8 cellular contexts compared by ENCODE assay signal in genomic region chr19:52735734-52736133, GRCh38. TPM values are rescaled to one million over a fixed set of nuclear protein-coding genes. Genes with fewer than 3 reads are reported as not detected.
A peak's percentile ranks its signal among the peaks of the same experiment; 100 is the strongest.
DNase-seq lines count a peak whose midpoint lies in the region; ATAC-seq, FAIRE-seq and TF ChIP-seq lines count a peak whose summit lies in the region.

No MANE protein-coding gene starts in this region.

- H3K27me3 ChIP-seq in esophagus muscularis mucosa, result no peaks in the 10 kb centered on the region
- no peaks in the 10 kb centered on the region for H3K27me3 ChIP-seq in small intestine (ENCODE audit: control insufficient read depth in 2 of 2, insufficient read depth in 2 of 2, low read length in 2 of 2)

- H3K36me3 ChIP-seq in esophagus muscularis mucosa, result peaks cover 0 to 1% (median 0%) of the 10 kb centered on the region in 4 donors
- H3K36me3 ChIP-seq in small intestine (ENCODE audit: control insufficient read depth in 2 of 2, insufficient read depth in 2 of 2, low read length in 2 of 2), result no peaks in the 10 kb centered on the region

- H3K4me3 Mint-ChIP-seq in naive B cell, result peak overlapping the region in 6 of 8 donors; percentile 41 to 96 (median 90)

- peaks cover 18 to 20% (median 19%) of the 10 kb centered on the region in 3 donors for H3K4me1 Mint-ChIP-seq in naive B cell

- 58% methylated on average over 18 of the region's 18 CpGs for WGBS in esophagus muscularis mucosa
- WGBS in small intestine, 3 donors, result 62 to 85% (median 81%) methylated on average over 17 to 18 of the region's 18 CpGs

- no peaks in the 10 kb centered on the region for H3K27me3 Mint-ChIP-seq in naive B cell

- TF ChIP-seq EP300 in esophagus muscularis mucosa (IDR thresholded peaks at IDR 0.05), result no peak

- H3K36me3 Mint-ChIP-seq in naive B cell, result no peaks in the 10 kb centered on the region

- DNase-seq in Daoy (ENCODE audit: low read depth), result peak; percentile 89
- peak; percentile 5 for DNase-seq in SK-N-DZ (ENCODE audit: low spot score)
- no peak for DNase-seq in esophagus muscularis mucosa (ENCODE audit: extremely low spot score)
- no peak for DNase-seq in naive B cell
- DNase-seq in SW 1271 (lab: John Stamatoyannopoulos, UW), result no peak
- DNase-seq in small intestine, result no peak

- H3K4me1 ChIP-seq in esophagus muscularis mucosa (peaks cover 22 to 31% (median 28%) of the 10 kb centered on the region in 4 donors), small intestine (ENCODE audit: control insufficient read depth in 2 of 2, insufficient read depth in 1 of 2, low read depth in 1 of 2, low read length in 1 of 2) (peaks cover 0 to 3% of the 10 kb centered on the region in 2 donors)

- H3K27ac ChIP-seq in esophagus muscularis mucosa (replicated peaks in 1 of 4) (peak overlapping the region; percentile 74 to 92 (median 86)), small intestine (ENCODE audit: low read depth in 1 of 2, low read length in 1 of 2) (peak overlapping the region in 1 of 2 donors; percentile 86)

- H3K27ac Mint-ChIP-seq in naive B cell, result peak overlapping the region in 1 of 6 donors; percentile 87

- H3K9me3 ChIP-seq in esophagus muscularis mucosa, result no peaks in the 10 kb centered on the region
- H3K9me3 ChIP-seq in small intestine (ENCODE audit: control insufficient read depth, low read depth), result no peaks in the 10 kb centered on the region

- peaks cover 0 to 6% (median 0%) of the 10 kb centered on the region in 7 donors for H3K9me3 Mint-ChIP-seq in naive B cell

- peak overlapping the region; percentile 64 to 83 (median 74) for H3K4me3 ChIP-seq in esophagus muscularis mucosa
- H3K4me3 ChIP-seq in small intestine (ENCODE audit: low read depth in 1 of 2, low read length in 2 of 2), result no peak overlapping the region

- no peak for TF ChIP-seq POLR2A in esophagus muscularis mucosa (IDR thresholded peaks at IDR 0.05; ENCODE audit: low read depth)

- no peak for FAIRE-seq in small intestine (lab: Jason Lieb, UNC)

- ATAC-seq in naive B cell (ENCODE audit: low read depth in 2 of 2) (no peak), HG03342 (IDR thresholded peaks at IDR 0.05; ENCODE audit: unreplicated experiment) (no peak), GM19455 (IDR thresholded peaks at IDR 0.05; ENCODE audit: unreplicated experiment) (no peak)

- no peak for TF ChIP-seq CTCF in esophagus muscularis mucosa (IDR thresholded peaks at IDR 0.05)

- intact Hi-C loops in esophagus muscularis mucosa (cut with DNase I), result loop anchor here (5.0 kb wide), 1 partner anchor 52 kb away; the partner anchor contains the start of gene ZNF600

RNA-seq across cellular contexts. Expression of gene ZNF611, which starts 0.9 kb away (rescaled TPM):
- total RNA-seq in Daoy (2014; rRNA removed; shearing (Covaris generic)), result 12.5 and 15.0 TPM in 2 replicates
- polyA plus RNA-seq in SK-N-DZ (2014; cell fraction: cytosol; rRNA removed), result 6.5 and 9.1 TPM in 2 replicates
- polyA plus RNA-seq in SK-N-DZ (2014; cell fraction: nucleus; rRNA removed), result 4.4 and 5.1 TPM in 2 replicates
- total RNA-seq in esophagus muscularis mucosa, result 1 to 10 TPM; 7.3 to 9.6 (median 7.6) TPM
- polyA plus RNA-seq in naive B cell (ENCODE audit: low read depth in 6 of 6) (10 to 100 TPM; 14.2 to 53.5 (median 35.9) TPM), small intestine (1 to 10 TPM; 2.2 to 4.4 (median 3.4) TPM)

RNA-seq across cellular contexts. Expression of gene ZNF600, which starts 50.9 kb away (rescaled TPM):
- 0.63 and 5.7 TPM in 2 replicates for total RNA-seq in Daoy (2014; rRNA removed; shearing (Covaris generic))
- polyA plus RNA-seq in SK-N-DZ (2014; cell fraction: cytosol; rRNA removed), result 1.6 and 2.7 TPM in 2 replicates
- 9.2 and 16.9 TPM in 2 replicates for polyA plus RNA-seq in SK-N-DZ (2014; cell fraction: nucleus; rRNA removed)
- 10 to 100 TPM in 1 of 4 donors, 1 to 10 TPM in 3; 4.8 to 15.0 (median 5.5) TPM for total RNA-seq in esophagus muscularis mucosa
- polyA plus RNA-seq in naive B cell (ENCODE audit: low read depth in 6 of 6) (10 to 100 TPM in 4 of 6 donors, 1 to 10 TPM in 2; 8.2 to 21.9 (median 10.6) TPM), small intestine (10 to 100 TPM in 2 of 3 donors, 1 to 10 TPM in 1; 4.9 to 18.4 (median 17.2) TPM)

Comparison
In these comparisons a context has a peak if more than half of its experiments do, and no peak if none do; other contexts are left out.
1. DNase-seq: peak in Daoy (single experiment) and SK-N-DZ (single experiment); none in esophagus muscularis mucosa (single experiment), naive B cell (single experiment), SW 1271 (0 of 2) and small intestine (single experiment).
2. H3K4me3 ChIP-seq: peak in esophagus muscularis mucosa (4 of 4); none in small intestine (0 of 2).